In the genomic region with DNA sequence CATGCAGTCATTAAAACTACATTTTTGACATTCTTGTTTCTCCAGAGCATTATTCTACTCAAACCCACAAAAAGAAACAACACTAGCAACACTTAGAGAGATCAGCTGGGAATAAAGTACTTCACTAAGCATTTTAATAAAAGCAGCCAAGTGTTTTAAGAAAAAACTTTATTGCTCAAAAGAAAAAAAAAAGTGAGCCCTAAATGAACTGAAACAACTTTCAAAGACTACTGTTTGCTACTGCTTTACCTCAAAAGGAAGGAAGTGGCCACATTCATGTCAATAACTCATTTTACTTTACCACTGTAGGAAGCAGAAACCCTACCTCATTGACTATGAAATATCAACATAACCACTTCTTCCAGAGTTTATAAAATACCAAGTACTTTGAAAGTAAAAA, we compare ENCODE assay signal across 12 cellular contexts.
A peak's percentile ranks its signal among the peaks of the same experiment; 100 is the strongest.
DNase-seq lines count a peak whose midpoint lies in the region; ATAC-seq and TF ChIP-seq lines count a peak whose summit lies in the region.
"Had no signal": no experiment of that assay in that cellular context is flagged by ENCODE, and none has a peak within 500 bp of the region (broad histone marks: within the 10 kb centered on the region; RNA-seq: fewer than 3 reads in every experiment).

No MANE protein-coding gene starts in this region.

- ATAC-seq in GM18519 (IDR thresholded peaks at IDR 0.05; ENCODE audit: low FRiP score, unreplicated experiment) (peak; percentile 51), GM18498 (IDR thresholded peaks at IDR 0.05; ENCODE audit: unreplicated experiment) (no peak)
- ATAC-seq: HepG2 had no signal

- TF ChIP-seq CTCF in BJ (IDR thresholded peaks at IDR 0.05; ENCODE audit: insufficient read depth, low read depth, low read length): no peak
- no peak for TF ChIP-seq CTCF in A673 (conservative IDR thresholded peaks at IDR 0.05; ENCODE audit: low read depth, low read length)
- no peak for TF ChIP-seq CTCF in brain microvascular endothelial cell (IDR thresholded peaks at IDR 0.05; ENCODE audit: low read depth, low read length, missing control alignments)

- H3K9me3 ChIP-seq in Karpas-422 (ENCODE audit: low read length) (no peaks in the 10 kb centered on the region), A673 (ENCODE audit: low read depth, low read length, poor library complexity, severe bottlenecking) (no peaks in the 10 kb centered on the region)

- POLR2A ChIA-PET in BJ (lab: Charles Lee): interaction anchor here (0.6 kb wide), 1 partner anchor 145 kb away, joined by 6 read pairs; no protein-coding TSS in a partner anchor
- POLR2A ChIA-PET in A673 (lab: Charles Lee; ENCODE audit: low non-redundant PET): no interaction called here

- H3K4me2 ChIP-seq in Karpas-422 (ENCODE audit: low read depth, low read length, poor library complexity, severe bottlenecking): no peak overlapping the region

- CTCF ChIA-PET in BJ (lab: Yijun Ruan, JAX): interaction anchor here (1.9 to 2.2 kb wide), 3 partner anchors 51 to 153 kb away, joined by 8 to 11 read pairs (median 9); no protein-coding TSS in a partner anchor
- CTCF ChIA-PET in A673 (lab: Charles Lee): no interaction called here

- H3K4me1 ChIP-seq in Karpas-422 (ENCODE audit: low read length) (peaks cover 27% of the 10 kb centered on the region), A673 (ENCODE audit: insufficient read depth, low read length, poor library complexity, severe bottlenecking) (peaks cover 19% of the 10 kb centered on the region)

- H3K36me3 ChIP-seq in BJ (ENCODE audit: control insufficient read depth, insufficient read depth, low read length) (peaks cover 8% of the 10 kb centered on the region), Karpas-422 (ENCODE audit: insufficient read depth, low read length) (no peaks in the 10 kb centered on the region), A673 (ENCODE audit: insufficient read depth, low read length, poor library complexity, severe bottlenecking) (no peaks in the 10 kb centered on the region), brain microvascular endothelial cell (replicated peaks) (peaks cover 74% of the 10 kb centered on the region)

- BruUV-seq in A673 (replicated peaks; lab: Mats Ljungman, UMichigan): no TSS peak

- DNase-seq in BJ (ENCODE audit: low read depth) (peak; percentile 19), Karpas-422 (peak; percentile 29), astrocyte of the hippocampus (ENCODE audit: low read depth, low spot score) (peak; percentile 53), A673 (ENCODE audit: low spot score) (no peak), brain microvascular endothelial cell (no peak)
- DNase-seq in NK-92 treated with Interleukin-12 subunit alpha and Interleukin-12 subunit beta, amount 100 ng/mL, for 24 hours (lab: John Stamatoyannopoulos, UW): no peak
- DNase-seq: GOT3; stimulated activated CD4-positive, alpha-beta T cell treated with anti-CD3 and anti-CD28 coated beads, Interleukin-12 subunit alpha, Interleukin-12 subunit beta, amount 100 ng/mL, for 4 hours had no signal

- H3K4me3 ChIP-seq in BJ (ENCODE audit: low read depth, low read length): no peak overlapping the region
- H3K4me3 ChIP-seq in Karpas-422 (ENCODE audit: low read length): no peak overlapping the region
- no peak overlapping the region for H3K4me3 ChIP-seq in A673 (ENCODE audit: low read depth, low read length, poor library complexity, severe bottlenecking)
- H3K4me3 ChIP-seq in brain microvascular endothelial cell (ENCODE audit: low read depth, low read length): no peak overlapping the region

- no peaks in the 10 kb centered on the region for H3K9me2 ChIP-seq in Karpas-422 (replicated peaks; ENCODE audit: insufficient read depth, low read length)

- intact Hi-C loops in A673 (cut with micrococcal nuclease; ENCODE audit: unreplicated experiment): loop anchor here (10.0 kb wide), 1 partner anchor 53 kb away; no protein-coding TSS in a partner anchor

- in situ Hi-C loops in brain microvascular endothelial cell (cut with HindIII; ENCODE audit: low pct_ligation_motif_present, low sequenced_read_pairs): no loop called here

- no peak overlapping the region for H2AFZ ChIP-seq in Karpas-422 (ENCODE audit: low read length)

- no peaks in the 10 kb centered on the region for H3K79me2 ChIP-seq in Karpas-422 (ENCODE audit: low read length)

- H3K27ac ChIP-seq in Karpas-422 (ENCODE audit: low read length): no peak overlapping the region
- no peak overlapping the region for H3K27ac ChIP-seq in A673 (ENCODE audit: low read depth, low read length, poor library complexity, severe bottlenecking)
- H3K27ac ChIP-seq in brain microvascular endothelial cell: no peak overlapping the region
- H3K27ac ChIP-seq: epithelial cell of prostate had no signal

- H3K27me3 ChIP-seq in BJ (ENCODE audit: control insufficient read depth, insufficient read depth, low read length) (no peaks in the 10 kb centered on the region), Karpas-422 (ENCODE audit: low read length) (no peaks in the 10 kb centered on the region), A673 (replicated peaks; ENCODE audit: insufficient read depth, low read depth, low read length, poor library complexity) (no peaks in the 10 kb centered on the region), brain microvascular endothelial cell (replicated peaks) (no peaks in the 10 kb centered on the region)

- no peaks in the 10 kb centered on the region for H4K20me1 ChIP-seq in Karpas-422 (ENCODE audit: insufficient read depth, low read depth, low read length)

- H3K9ac ChIP-seq in Karpas-422 (ENCODE audit: low read length): no peak overlapping the region

Comparison
In these comparisons a context has a peak if more than half of its experiments do, and no peak if none do; other contexts are left out.
1. DNase-seq: peak in BJ (single experiment), Karpas-422 (single experiment) and astrocyte of the hippocampus (single experiment); none in NK-92 treated with Interleukin-12 subunit alpha and Interleukin-12 subunit beta, amount 100 ng/mL, for 24 hours (single experiment), A673 (single experiment) and brain microvascular endothelial cell (single experiment).